In genomic region chr16:73142069-73142880, GRCh38 we compare ENCODE assay signal across 23 cellular contexts.
A peak's percentile ranks its signal among the peaks of the same experiment; 100 is the strongest.
DNase-seq lines count a peak whose midpoint lies in the region; ATAC-seq and TF ChIP-seq lines count a peak whose summit lies in the region.
"Had no signal": no experiment of that assay in that cellular context is flagged by ENCODE, and none has a peak within 500 bp of the region (broad histone marks: within the 10 kb centered on the region; RNA-seq: fewer than 3 reads in every experiment).

No MANE protein-coding gene starts in this region.

- H3K4me1 Mint-ChIP-seq in neural crest cell = peaks cover 43% of the 10 kb centered on the region
- no peaks in the 10 kb centered on the region for H3K4me1 Mint-ChIP-seq in activated naive CD4-positive, alpha-beta T cell treated with anti-CD3 and anti-CD28 coated beads, Interleukin-2, amount 10 ng/mL, durations not matched to agents 7 days and 5 days
- H3K4me1 Mint-ChIP-seq: CD4-positive, CD25-positive, alpha-beta regulatory T cell had no signal

- no peaks in the 10 kb centered on the region for H3K36me3 Mint-ChIP-seq in neural crest cell (ENCODE audit: low read depth)
- H3K36me3 Mint-ChIP-seq in activated naive CD4-positive, alpha-beta T cell treated with anti-CD3 and anti-CD28 coated beads, Interleukin-2, amount 10 ng/mL, durations not matched to agents 7 days and 5 days = no peaks in the 10 kb centered on the region
- H3K36me3 Mint-ChIP-seq: CD4-positive, CD25-positive, alpha-beta regulatory T cell had no signal

- H3K27ac Mint-ChIP-seq in neural crest cell (ENCODE audit: unreplicated experiment) = peak overlapping the region; percentile 82
- no peak overlapping the region for H3K27ac Mint-ChIP-seq in activated naive CD4-positive, alpha-beta T cell treated with anti-CD3 and anti-CD28 coated beads, Interleukin-2, amount 10 ng/mL, durations not matched to agents 7 days and 5 days
- H3K27ac Mint-ChIP-seq: CD4-positive, CD25-positive, alpha-beta regulatory T cell had no signal

- H3K9me3 Mint-ChIP-seq in neural crest cell = no peaks in the 10 kb centered on the region
- peaks cover 6% of the 10 kb centered on the region for H3K9me3 Mint-ChIP-seq in activated naive CD4-positive, alpha-beta T cell treated with anti-CD3 and anti-CD28 coated beads, Interleukin-2, amount 10 ng/mL, durations not matched to agents 7 days and 5 days

- intact Hi-C loops in left colon (cut with DNase I, micrococcal nuclease) = no loop called here

- DNase-seq in SK-MEL-5 (ENCODE audit: low read depth, low spot score) (peak; percentile 89), left colon (peak in 1 of 2 donors; percentile 26), neural crest cell (ENCODE audit: low read depth, low spot score) (no peak), AML-193 (lab: John Stamatoyannopoulos, UW) (no peak)
- DNase-seq in stimulated activated CD8-positive, alpha-beta memory T cell treated with anti-CD3 and anti-CD28 coated beads, Interleukin-4, amount 100 ng/mL, for 48 hours = no peak
- DNase-seq in activated naive CD4-positive, alpha-beta T cell treated with anti-CD3 and anti-CD28 coated beads, Interleukin-2, amount 10 ng/mL, durations not matched to agents 7 days and 5 days = no peak
- DNase-seq: CD4-positive, CD25-positive, alpha-beta regulatory T cell; COR-L47; DMS 273 treated with DMSO at 0.1 percent for 48 hours; DND-41; GOT3; MG63; NCI-H1048; NCI-H1417 treated with DMSO at 0.1 percent for 48 hours; NCI-H187; NCI-H446; NCI-H526; Peyer's patch had no signal

- peak overlapping the region; percentile 91 for H3K27ac ChIP-seq in BLaER1
- H3K27ac ChIP-seq: Peyer's patch, SJSA1 had no signal

- no peaks in the 10 kb centered on the region for H3K27me3 ChIP-seq in BLaER1
- H3K27me3 ChIP-seq: MG63, Peyer's patch, SJSA1 had no signal

- no peaks in the 10 kb centered on the region for H4K20me1 ChIP-seq in BLaER1

- CTCF ChIA-PET in activated naive CD4-positive, alpha-beta T cell treated with anti-CD3 and anti-CD28 coated beads, Interleukin-2, amount 10 ng/mL, durations not matched to agents 7 days and 5 days (lab: Charles Lee) = no interaction called here

- H3K9ac ChIP-seq in BLaER1 = no peak overlapping the region

- no peak for TF ChIP-seq CTCF in neural crest cell (conservative IDR thresholded peaks at IDR 0.05)

- peaks cover 6% of the 10 kb centered on the region for H3K27me3 Mint-ChIP-seq in neural crest cell (ENCODE audit: low read depth)
- H3K27me3 Mint-ChIP-seq in activated naive CD4-positive, alpha-beta T cell treated with anti-CD3 and anti-CD28 coated beads, Interleukin-2, amount 10 ng/mL, durations not matched to agents 7 days and 5 days = peaks cover 4% of the 10 kb centered on the region
- H3K27me3 Mint-ChIP-seq: CD4-positive, CD25-positive, alpha-beta regulatory T cell had no signal

- H3K4me1 ChIP-seq in BLaER1 = peaks cover 63% of the 10 kb centered on the region

- peak overlapping the region; percentile 85 for H3K4me2 ChIP-seq in BLaER1

- peak; percentile 93 for ATAC-seq in left colon
- no peak for ATAC-seq in GM21723 (IDR thresholded peaks at IDR 0.05; ENCODE audit: unreplicated experiment)
- ATAC-seq: GM12878, HCT116 had no signal

- no peaks in the 10 kb centered on the region for H3K36me3 ChIP-seq in BLaER1
- H3K36me3 ChIP-seq: MG63, Peyer's patch, SJSA1 had no signal

- in situ Hi-C loops in SK-MEL-5 (cut with HindIII; ENCODE audit: low pct_unique_long_range_greater_than_20kb, low sequenced_read_pairs) = no loop called here

- H3K4me3 Mint-ChIP-seq in neural crest cell = peak overlapping the region; percentile 17
- no peak overlapping the region for H3K4me3 Mint-ChIP-seq in activated naive CD4-positive, alpha-beta T cell treated with anti-CD3 and anti-CD28 coated beads, Interleukin-2, amount 10 ng/mL, durations not matched to agents 7 days and 5 days
- H3K4me3 Mint-ChIP-seq: CD4-positive, CD25-positive, alpha-beta regulatory T cell had no signal

- H3K4me3 ChIP-seq in BLaER1 = peak overlapping the region; percentile 55; the same call in 1 of the 2 replicates
- H3K4me3 ChIP-seq: GM12878, MG63, Peyer's patch, SJSA1 had no signal

- peaks cover 28% of the 10 kb centered on the region for H3K9me3 ChIP-seq in BLaER1
- H3K9me3 ChIP-seq: MG63, Peyer's patch, SJSA1 had no signal
